ENCODE assay signal across 1 cellular context in the genomic region with DNA sequence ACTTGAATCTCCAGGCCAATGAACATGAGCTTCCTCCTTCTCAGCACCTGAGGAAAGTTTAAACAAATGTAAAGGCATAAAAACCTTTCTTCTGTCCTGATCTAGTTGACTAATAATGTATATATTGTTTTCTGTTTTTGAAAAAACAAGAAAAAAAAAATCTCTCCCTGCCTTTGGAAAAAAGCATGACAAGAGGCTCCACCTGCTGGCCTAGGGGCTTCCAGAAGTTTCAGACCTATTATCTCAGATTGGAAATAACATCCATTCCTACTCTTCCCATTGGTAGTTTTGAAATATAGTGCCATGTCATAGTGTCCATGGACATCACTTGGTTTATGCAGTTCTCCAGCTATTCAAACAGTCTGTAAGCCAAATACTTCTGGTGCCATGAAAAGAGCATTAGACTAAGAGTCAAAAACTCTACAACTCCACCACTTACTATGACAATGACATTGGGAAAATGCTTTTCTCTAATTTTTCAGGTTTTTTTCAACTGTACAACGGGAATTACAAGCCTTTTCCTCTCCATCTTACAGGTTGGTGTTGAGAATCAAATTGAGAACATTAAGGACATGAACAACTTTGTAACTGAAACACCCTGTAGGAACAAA.
TF ChIP-seq lines count a peak whose summit lies in the region.

No MANE protein-coding gene starts in this region.

TF ChIP-seq in HepG2, 621 proteins besides CTCF, POLR2A, EP300 and RAD21 (continued from another document):
- TF ChIP-seq, protein P1, sequence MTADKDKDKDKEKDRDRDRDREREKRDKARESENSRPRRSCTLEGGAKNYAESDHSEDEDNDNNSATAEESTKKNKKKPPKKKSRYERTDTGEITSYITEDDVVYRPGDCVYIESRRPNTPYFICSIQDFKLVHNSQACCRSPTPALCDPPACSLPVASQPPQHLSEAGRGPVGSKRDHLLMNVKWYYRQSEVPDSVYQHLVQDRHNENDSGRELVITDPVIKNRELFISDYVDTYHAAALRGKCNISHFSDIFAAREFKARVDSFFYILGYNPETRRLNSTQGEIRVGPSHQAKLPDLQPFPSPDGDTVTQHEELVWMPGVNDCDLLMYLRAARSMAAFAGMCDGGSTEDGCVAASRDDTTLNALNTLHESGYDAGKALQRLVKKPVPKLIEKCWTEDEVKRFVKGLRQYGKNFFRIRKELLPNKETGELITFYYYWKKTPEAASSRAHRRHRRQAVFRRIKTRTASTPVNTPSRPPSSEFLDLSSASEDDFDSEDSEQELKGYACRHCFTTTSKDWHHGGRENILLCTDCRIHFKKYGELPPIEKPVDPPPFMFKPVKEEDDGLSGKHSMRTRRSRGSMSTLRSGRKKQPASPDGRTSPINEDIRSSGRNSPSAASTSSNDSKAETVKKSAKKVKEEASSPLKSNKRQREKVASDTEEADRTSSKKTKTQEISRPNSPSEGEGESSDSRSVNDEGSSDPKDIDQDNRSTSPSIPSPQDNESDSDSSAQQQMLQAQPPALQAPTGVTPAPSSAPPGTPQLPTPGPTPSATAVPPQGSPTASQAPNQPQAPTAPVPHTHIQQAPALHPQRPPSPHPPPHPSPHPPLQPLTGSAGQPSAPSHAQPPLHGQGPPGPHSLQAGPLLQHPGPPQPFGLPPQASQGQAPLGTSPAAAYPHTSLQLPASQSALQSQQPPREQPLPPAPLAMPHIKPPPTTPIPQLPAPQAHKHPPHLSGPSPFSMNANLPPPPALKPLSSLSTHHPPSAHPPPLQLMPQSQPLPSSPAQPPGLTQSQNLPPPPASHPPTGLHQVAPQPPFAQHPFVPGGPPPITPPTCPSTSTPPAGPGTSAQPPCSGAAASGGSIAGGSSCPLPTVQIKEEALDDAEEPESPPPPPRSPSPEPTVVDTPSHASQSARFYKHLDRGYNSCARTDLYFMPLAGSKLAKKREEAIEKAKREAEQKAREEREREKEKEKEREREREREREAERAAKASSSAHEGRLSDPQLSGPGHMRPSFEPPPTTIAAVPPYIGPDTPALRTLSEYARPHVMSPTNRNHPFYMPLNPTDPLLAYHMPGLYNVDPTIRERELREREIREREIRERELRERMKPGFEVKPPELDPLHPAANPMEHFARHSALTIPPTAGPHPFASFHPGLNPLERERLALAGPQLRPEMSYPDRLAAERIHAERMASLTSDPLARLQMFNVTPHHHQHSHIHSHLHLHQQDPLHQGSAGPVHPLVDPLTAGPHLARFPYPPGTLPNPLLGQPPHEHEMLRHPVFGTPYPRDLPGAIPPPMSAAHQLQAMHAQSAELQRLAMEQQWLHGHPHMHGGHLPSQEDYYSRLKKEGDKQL (CRISPR knock-in tag; IDR thresholded peaks at IDR 0.05; ENCODE audit: low read depth) = no peak
- 0 out of 2 replicates have a peak, but pooled peaks have one; percentile 10 for TF ChIP-seq SMC3 (IDR thresholded peaks at IDR 0.05; ENCODE audit: low read length)
- TF ChIP-seq, protein P2, sequence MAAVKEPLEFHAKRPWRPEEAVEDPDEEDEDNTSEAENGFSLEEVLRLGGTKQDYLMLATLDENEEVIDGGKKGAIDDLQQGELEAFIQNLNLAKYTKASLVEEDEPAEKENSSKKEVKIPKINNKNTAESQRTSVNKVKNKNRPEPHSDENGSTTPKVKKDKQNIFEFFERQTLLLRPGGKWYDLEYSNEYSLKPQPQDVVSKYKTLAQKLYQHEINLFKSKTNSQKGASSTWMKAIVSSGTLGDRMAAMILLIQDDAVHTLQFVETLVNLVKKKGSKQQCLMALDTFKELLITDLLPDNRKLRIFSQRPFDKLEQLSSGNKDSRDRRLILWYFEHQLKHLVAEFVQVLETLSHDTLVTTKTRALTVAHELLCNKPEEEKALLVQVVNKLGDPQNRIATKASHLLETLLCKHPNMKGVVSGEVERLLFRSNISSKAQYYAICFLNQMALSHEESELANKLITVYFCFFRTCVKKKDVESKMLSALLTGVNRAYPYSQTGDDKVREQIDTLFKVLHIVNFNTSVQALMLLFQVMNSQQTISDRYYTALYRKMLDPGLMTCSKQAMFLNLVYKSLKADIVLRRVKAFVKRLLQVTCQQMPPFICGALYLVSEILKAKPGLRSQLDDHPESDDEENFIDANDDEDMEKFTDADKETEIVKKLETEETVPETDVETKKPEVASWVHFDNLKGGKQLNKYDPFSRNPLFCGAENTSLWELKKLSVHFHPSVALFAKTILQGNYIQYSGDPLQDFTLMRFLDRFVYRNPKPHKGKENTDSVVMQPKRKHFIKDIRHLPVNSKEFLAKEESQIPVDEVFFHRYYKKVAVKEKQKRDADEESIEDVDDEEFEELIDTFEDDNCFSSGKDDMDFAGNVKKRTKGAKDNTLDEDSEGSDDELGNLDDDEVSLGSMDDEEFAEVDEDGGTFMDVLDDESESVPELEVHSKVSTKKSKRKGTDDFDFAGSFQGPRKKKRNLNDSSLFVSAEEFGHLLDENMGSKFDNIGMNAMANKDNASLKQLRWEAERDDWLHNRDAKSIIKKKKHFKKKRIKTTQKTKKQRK (IDR thresholded peaks at IDR 0.05; ENCODE audit: low read length) = no peak
- TF ChIP-seq, protein P3, sequence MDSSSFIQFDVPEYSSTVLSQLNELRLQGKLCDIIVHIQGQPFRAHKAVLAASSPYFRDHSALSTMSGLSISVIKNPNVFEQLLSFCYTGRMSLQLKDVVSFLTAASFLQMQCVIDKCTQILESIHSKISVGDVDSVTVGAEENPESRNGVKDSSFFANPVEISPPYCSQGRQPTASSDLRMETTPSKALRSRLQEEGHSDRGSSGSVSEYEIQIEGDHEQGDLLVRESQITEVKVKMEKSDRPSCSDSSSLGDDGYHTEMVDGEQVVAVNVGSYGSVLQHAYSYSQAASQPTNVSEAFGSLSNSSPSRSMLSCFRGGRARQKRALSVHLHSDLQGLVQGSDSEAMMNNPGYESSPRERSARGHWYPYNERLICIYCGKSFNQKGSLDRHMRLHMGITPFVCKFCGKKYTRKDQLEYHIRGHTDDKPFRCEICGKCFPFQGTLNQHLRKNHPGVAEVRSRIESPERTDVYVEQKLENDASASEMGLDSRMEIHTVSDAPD (CRISPR knock-in tag; IDR thresholded peaks at IDR 0.05) = no peak
- TF ChIP-seq ZNF34 (CRISPR knock-in tag; IDR thresholded peaks at IDR 0.05; ENCODE audit: borderline replicate concordance) = no peak
- TF ChIP-seq SMAD9 (CRISPR knock-in tag; IDR thresholded peaks at IDR 0.05) = no peak
- no peak for TF ChIP-seq FOXC1 (CRISPR knock-in tag; IDR thresholded peaks at IDR 0.05; ENCODE audit: borderline replicate concordance)
- no peak for TF ChIP-seq NFE2L1 (CRISPR knock-in tag; IDR thresholded peaks at IDR 0.05; ENCODE audit: borderline replicate concordance)
- TF ChIP-seq, protein P4, sequence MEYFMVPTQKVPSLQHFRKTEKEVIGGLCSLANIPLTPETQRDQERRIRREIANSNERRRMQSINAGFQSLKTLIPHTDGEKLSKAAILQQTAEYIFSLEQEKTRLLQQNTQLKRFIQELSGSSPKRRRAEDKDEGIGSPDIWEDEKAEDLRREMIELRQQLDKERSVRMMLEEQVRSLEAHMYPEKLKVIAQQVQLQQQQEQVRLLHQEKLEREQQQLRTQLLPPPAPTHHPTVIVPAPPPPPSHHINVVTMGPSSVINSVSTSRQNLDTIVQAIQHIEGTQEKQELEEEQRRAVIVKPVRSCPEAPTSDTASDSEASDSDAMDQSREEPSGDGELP (IDR thresholded peaks at IDR 0.05; ENCODE audit: borderline replicate concordance, low read depth) = no peak
- no peak for TF ChIP-seq ZFP37 (CRISPR knock-in tag; IDR thresholded peaks at IDR 0.05; ENCODE audit: borderline replicate concordance)
